Comparison of ENCODE assay signal across 1 cellular context in genomic region chr4:8756816-8757215, GRCh38.
TF ChIP-seq lines count a peak whose summit lies in the region.

No MANE protein-coding gene starts in this region.

TF ChIP-seq in WTC11, 78 proteins besides CTCF, POLR2A, EP300 and RAD21 (continued from another document):
- no peak for TF ChIP-seq ATF6 (CRISPR knock-in tag; IDR thresholded peaks at IDR 0.05)
